9 cellular contexts compared by ENCODE assay signal in the genomic region with DNA sequence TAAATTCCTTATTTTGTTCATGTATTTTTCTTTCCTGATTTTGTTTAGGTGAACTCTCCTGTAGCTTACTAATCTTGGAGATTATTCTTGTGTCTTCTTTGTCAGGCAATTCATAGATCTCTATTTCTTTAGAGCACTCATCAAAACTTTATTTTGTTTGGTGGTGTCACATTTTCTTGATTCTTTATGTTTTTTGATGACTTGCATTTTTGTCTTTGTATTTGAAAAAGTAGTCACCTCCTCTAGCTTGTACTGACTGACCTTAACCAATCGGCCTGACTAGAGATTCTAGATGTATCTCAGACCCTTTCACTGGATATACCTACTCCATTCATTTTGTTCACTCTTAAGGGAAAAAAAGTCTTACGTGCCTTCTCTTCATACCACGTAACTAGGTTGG.
"Had no signal": no experiment of that assay in that cellular context is flagged by ENCODE, and none has a peak within 500 bp of the region (broad histone marks: within the 10 kb centered on the region; RNA-seq: fewer than 3 reads in every experiment).

No MANE protein-coding gene starts in this region.

- DNase-seq: GM23248, GOT3, H9, HCEC 1CT, Karpas-422, KBM-7 had no signal

- H3K27ac ChIP-seq: GM23248, KMS-11 had no signal

- H2AFZ ChIP-seq: GM23248 had no signal

- FAIRE-seq: H54, HTR-8/SVneo had no signal

- H3K9ac ChIP-seq: GM23248, KMS-11 had no signal

- H3K4me3 ChIP-seq: GM23248 had no signal

- H3K4me2 ChIP-seq: KMS-11 had no signal
